In genomic region chr1:204207136-204207616, GRCh38 we compare ENCODE assay signal across 8 cellular contexts. TPM values are rescaled to one million over a fixed set of nuclear protein-coding genes. Genes with fewer than 3 reads are reported as not detected.
DNase-seq lines count a peak whose midpoint lies in the region; ATAC-seq and TF ChIP-seq lines count a peak whose summit lies in the region.

No MANE protein-coding gene starts in this region.

- H3K27ac ChIP-seq in CD4-positive, alpha-beta T cell (ENCODE audit: low read depth, low read length), result no peak overlapping the region

- H3K4me1 ChIP-seq in HAP-1, result peaks cover 5% of the 10 kb centered on the region

- H3K4me3 ChIP-seq in HAP-1, result no peak overlapping the region

- H3K27me3 ChIP-seq in CD4-positive, alpha-beta T cell (ENCODE audit: control insufficient read depth, insufficient read depth, low read length), result peaks cover 5% of the 10 kb centered on the region
- peaks cover 49% of the 10 kb centered on the region for H3K27me3 ChIP-seq in HAP-1 (ENCODE audit: low read depth)

- peaks cover 18% of the 10 kb centered on the region for H3K4me1 Mint-ChIP-seq in CD4-positive, alpha-beta T cell (ENCODE audit: low read depth)
- peaks cover 3 to 4% of the 10 kb centered on the region in 2 donors for H3K4me1 Mint-ChIP-seq in effector memory CD8-positive, alpha-beta T cell (ENCODE audit: low read depth in 2 of 2)

- no peaks in the 10 kb centered on the region for H3K9me3 Mint-ChIP-seq in CD4-positive, alpha-beta T cell
- H3K9me3 Mint-ChIP-seq in effector memory CD8-positive, alpha-beta T cell, result no peaks in the 10 kb centered on the region

- POLR2A ChIA-PET in CD4-positive, alpha-beta T cell (lab: Charles Lee), result no interaction called here

- peak; percentile 98 for ATAC-seq in CD4-positive, alpha-beta T cell (ENCODE audit: poor library complexity)
- ATAC-seq in effector memory CD8-positive, alpha-beta T cell (replicated peaks), result peak; percentile 100
- no peak for ATAC-seq in HG03135 (IDR thresholded peaks at IDR 0.05; ENCODE audit: unreplicated experiment)

- no peak overlapping the region for H3K27ac Mint-ChIP-seq in CD4-positive, alpha-beta T cell
- H3K27ac Mint-ChIP-seq in effector memory CD8-positive, alpha-beta T cell, result no peak overlapping the region

- H3K36me3 Mint-ChIP-seq in CD4-positive, alpha-beta T cell (ENCODE audit: low read depth), result no peaks in the 10 kb centered on the region
- H3K36me3 Mint-ChIP-seq in effector memory CD8-positive, alpha-beta T cell (ENCODE audit: insufficient read depth), result no peaks in the 10 kb centered on the region

- DNase-seq in CD4-positive, alpha-beta T cell, result peak; percentile 51 to 80 (median 65)
- DNase-seq in HAP-1 (ENCODE audit: low spot score in 2 of 2), result peak; percentile 11 to 84
- peak; percentile 63 for DNase-seq in NCI-H69 (lab: John Stamatoyannopoulos, UW)
- peak; percentile 92 for DNase-seq in activated CD8-positive, alpha-beta memory T cell treated with anti-CD3 and anti-CD28 coated beads for 24 hours
- peak; percentile 75 to 79 (median 78) for DNase-seq in effector memory CD8-positive, alpha-beta T cell
- peak; percentile 66 for DNase-seq in myocyte (ENCODE audit: low read depth)
- DNase-seq in stimulated activated CD8-positive, alpha-beta memory T cell treated with anti-CD3 and anti-CD28 coated beads, Interleukin-7, amount 100 ng/mL, for 24 hours (ENCODE audit: low read depth), result peak; percentile 58

- CTCF ChIA-PET in CD4-positive, alpha-beta T cell (lab: Charles Lee), result interaction anchor here (0.6 to 2.0 kb wide), 8 partner anchors 9 to 570 kb away, joined by 3 to 7 read pairs (median 4); no protein-coding TSS in a partner anchor

- H3K27me3 Mint-ChIP-seq in CD4-positive, alpha-beta T cell, result peaks cover 57% of the 10 kb centered on the region
- peaks cover 44 to 50% of the 10 kb centered on the region in 2 donors for H3K27me3 Mint-ChIP-seq in effector memory CD8-positive, alpha-beta T cell

- peak; percentile 86 for TF ChIP-seq CTCF in CD4-positive, alpha-beta T cell (IDR thresholded peaks at IDR 0.05)

- no peaks in the 10 kb centered on the region for H3K9me3 ChIP-seq in CD4-positive, alpha-beta T cell (ENCODE audit: control insufficient read depth, low read length)
- H3K9me3 ChIP-seq in HAP-1, result no peaks in the 10 kb centered on the region

- intact Hi-C loops in CD4-positive, alpha-beta T cell (cut with DNase I, micrococcal nuclease), result loop anchor here (1.0 to 5.0 kb wide), 2 partner anchors 45 to 155 kb away; no protein-coding TSS in a partner anchor

- in situ Hi-C loops in HAP-1 (cut with MboI; ENCODE audit: low sequenced_read_pairs), result no loop called here

- no peaks in the 10 kb centered on the region for H3K36me3 ChIP-seq in HAP-1 (replicated peaks)

- H3K4me3 Mint-ChIP-seq in CD4-positive, alpha-beta T cell, result no peak overlapping the region
- H3K4me3 Mint-ChIP-seq in effector memory CD8-positive, alpha-beta T cell, result no peak overlapping the region

RNA-seq across cellular contexts. Expression of gene GOLT1A, which starts 6.6 kb away (rescaled TPM):
- total RNA-seq in CD4-positive, alpha-beta T cell, result under 1 TPM in 1 of 2 experiments, not detected in 1; 0.30 TPM
- total RNA-seq in myocyte, result not detected in 2 replicates
- polyA plus RNA-seq in myocyte (2012), result 0.24 TPM

RNA-seq across cellular contexts. Expression of gene KISS1, which starts 10.9 kb away (rescaled TPM):
- total RNA-seq in CD4-positive, alpha-beta T cell, result not detected
- 10.6 and 19.3 TPM in 2 replicates for total RNA-seq in myocyte
- 31.4 TPM for polyA plus RNA-seq in myocyte (2012)

RNA-seq across cellular contexts. Expression of gene REN, which starts 41.0 kb away (rescaled TPM):
- total RNA-seq in CD4-positive, alpha-beta T cell, result not detected
- not detected in 2 replicates for total RNA-seq in myocyte
- polyA plus RNA-seq in myocyte (2012), result not detected

RNA-seq across cellular contexts. Expression of gene ETNK2, which starts 55.3 kb away (rescaled TPM):
- 10 to 100 TPM; 11.7 to 12.9 TPM for total RNA-seq in CD4-positive, alpha-beta T cell
- 0.32 and 0.83 TPM in 2 replicates for total RNA-seq in myocyte
- 1.5 TPM for polyA plus RNA-seq in myocyte (2012)

Comparison
In these comparisons a context has a peak if more than half of its experiments do, and no peak if none do; other contexts are left out.
1. RNA of gene KISS1, which starts 10.9 kb away (total RNA-seq): 10.6 to 19.3 TPM in myocyte; not detected in CD4-positive, alpha-beta T cell; every median in the first group is over 10 times any median in the second.
2. Peak in every context shown above with its lines, with median percentiles within 50 percentile points of each other: DNase-seq.